Comparison of ENCODE assay signal across 12 cellular contexts in genomic region chr17:78817123-78817522, GRCh38. TPM values are rescaled to one million over a fixed set of nuclear protein-coding genes. Genes with fewer than 3 reads are reported as not detected.
DNase-seq lines count a peak whose midpoint lies in the region; TF ChIP-seq lines count a peak whose summit lies in the region.
"Had no signal": no experiment of that assay in that cellular context is flagged by ENCODE, and none has a peak within 500 bp of the region (broad histone marks: within the 10 kb centered on the region; RNA-seq: fewer than 3 reads in every experiment).

No MANE protein-coding gene starts in this region.

- peak overlapping the region; percentile 47 for H3K27ac ChIP-seq in CD8-positive, alpha-beta memory T cell (ENCODE audit: low read depth, low read length)
- H3K27ac ChIP-seq in brain microvascular endothelial cell (no peak overlapping the region), tibial artery (no peak overlapping the region)
- H3K27ac ChIP-seq: adrenal gland, PC-9 had no signal

- peaks cover 59% of the 10 kb centered on the region for H3K4me1 ChIP-seq in CD8-positive, alpha-beta memory T cell (ENCODE audit: insufficient read depth, low read length)
- H3K4me1 ChIP-seq in tibial artery, result peaks cover 0 to 10% (median 3%) of the 10 kb centered on the region in 4 donors
- H3K4me1 ChIP-seq: adrenal gland had no signal

- POLR2A ChIA-PET in CD8-positive, alpha-beta memory T cell (lab: Charles Lee), result interaction anchor here (1.5 kb wide), 1 partner anchor 9 kb away, joined by 6 read pairs; no protein-coding TSS in a partner anchor
- POLR2A ChIA-PET in HEK293T (lab: Yijun Ruan, JAX), result no interaction called here

- peak overlapping the region; percentile 88 to 100 (median 98) for H3K27ac Mint-ChIP-seq in CD8-positive, alpha-beta memory T cell
- peak overlapping the region; percentile 55 for H3K27ac Mint-ChIP-seq in activated naive CD8-positive, alpha-beta T cell treated with anti-CD3 and anti-CD28 coated beads for 36 hours
- no peak overlapping the region for H3K27ac Mint-ChIP-seq in CD14-positive monocyte

- CTCF ChIA-PET in CD8-positive, alpha-beta memory T cell (lab: Charles Lee), result interaction anchor here (1.0 kb wide), 1 partner anchor 58 kb away, joined by 3 read pairs; no protein-coding TSS in a partner anchor
- CTCF ChIA-PET in HEK293T (lab: Yijun Ruan, JAX), result no interaction called here

- H3K4me3 ChIP-seq in CD8-positive, alpha-beta memory T cell (ENCODE audit: low read length), result no peak overlapping the region
- no peak overlapping the region for H3K4me3 ChIP-seq in brain microvascular endothelial cell (ENCODE audit: low read depth, low read length)
- H3K4me3 ChIP-seq in tibial artery, result no peak overlapping the region
- H3K4me3 ChIP-seq: adrenal gland, PC-9 had no signal

- H3K4me1 Mint-ChIP-seq in CD8-positive, alpha-beta memory T cell, result peaks cover 54 to 66% (median 62%) of the 10 kb centered on the region in 3 donors
- H3K4me1 Mint-ChIP-seq in activated naive CD8-positive, alpha-beta T cell treated with anti-CD3 and anti-CD28 coated beads for 36 hours, result peaks cover 43% of the 10 kb centered on the region
- peaks cover 7% of the 10 kb centered on the region for H3K4me1 Mint-ChIP-seq in CD14-positive monocyte

- DNase-seq in CD8-positive, alpha-beta memory T cell, result peak; percentile 56 to 93 (median 88)
- peak; percentile 61 for DNase-seq in activated CD4-positive, alpha-beta T cell treated with anti-CD3 and anti-CD28 coated beads, Interleukin-2, amount 50 U/mL, for 1 hour
- peak; percentile 39 for DNase-seq in activated naive CD8-positive, alpha-beta T cell treated with anti-CD3 and anti-CD28 coated beads for 36 hours
- peak; percentile 59 to 65 for DNase-seq in stimulated activated CD4-positive, alpha-beta T cell treated with anti-CD3 and anti-CD28 coated beads, Interleukin-15, amount 100 ng/mL, for 48 hours (ENCODE audit: low read depth in 2 of 2)
- no peak for DNase-seq in brain microvascular endothelial cell
- no peak for DNase-seq in tibial artery
- no peak for DNase-seq in CD14-positive monocyte (ENCODE audit: low spot score)
- no peak for DNase-seq in HEK293T (ENCODE audit: extremely low spot score)
- DNase-seq: adrenal gland, C1 segment of cervical spinal cord, NCI-H1092, PC-9 had no signal

- H3K36me3 ChIP-seq in CD8-positive, alpha-beta memory T cell (ENCODE audit: insufficient read depth, low read length), result peaks cover 64% of the 10 kb centered on the region
- H3K36me3 ChIP-seq in brain microvascular endothelial cell (replicated peaks) (peaks cover 76% of the 10 kb centered on the region), tibial artery (peaks cover 94 to 100% (median 97%) of the 10 kb centered on the region in 3 donors)

- H3K9me3 Mint-ChIP-seq in CD8-positive, alpha-beta memory T cell, result no peaks in the 10 kb centered on the region
- no peaks in the 10 kb centered on the region for H3K9me3 Mint-ChIP-seq in activated naive CD8-positive, alpha-beta T cell treated with anti-CD3 and anti-CD28 coated beads for 36 hours
- H3K9me3 Mint-ChIP-seq in CD14-positive monocyte, result no peaks in the 10 kb centered on the region

- no peak for TF ChIP-seq CTCF in brain microvascular endothelial cell (IDR thresholded peaks at IDR 0.05; ENCODE audit: low read depth, low read length, missing control alignments)
- TF ChIP-seq CTCF in tibial artery (IDR thresholded peaks at IDR 0.05), result no peak
- no peak for TF ChIP-seq CTCF in CD14-positive monocyte (IDR thresholded peaks at IDR 0.05)

- intact Hi-C loops in tibial artery (cut with DNase I; ENCODE audit: low total_unique reads), result no loop called here
- intact Hi-C loops in CD14-positive monocyte (cut with micrococcal nuclease), result no loop called here

- H3K9me3 ChIP-seq in CD8-positive, alpha-beta memory T cell (ENCODE audit: low read length), result no peaks in the 10 kb centered on the region
- H3K9me3 ChIP-seq in tibial artery, result no peaks in the 10 kb centered on the region
- H3K9me3 ChIP-seq: adrenal gland had no signal

- in situ Hi-C loops in brain microvascular endothelial cell (cut with HindIII; ENCODE audit: low pct_ligation_motif_present, low sequenced_read_pairs), result no loop called here

- H3K4me3 Mint-ChIP-seq in CD8-positive, alpha-beta memory T cell, result peak overlapping the region; percentile 65 to 90 (median 81)
- H3K4me3 Mint-ChIP-seq in activated naive CD8-positive, alpha-beta T cell treated with anti-CD3 and anti-CD28 coated beads for 36 hours, result no peak overlapping the region
- no peak overlapping the region for H3K4me3 Mint-ChIP-seq in CD14-positive monocyte

- no peaks in the 10 kb centered on the region for H3K27me3 ChIP-seq in CD8-positive, alpha-beta memory T cell (ENCODE audit: insufficient read depth, low read length, poor library complexity, severe bottlenecking)
- H3K27me3 ChIP-seq in brain microvascular endothelial cell (replicated peaks) (no peaks in the 10 kb centered on the region), tibial artery (no peaks in the 10 kb centered on the region)
- H3K27me3 ChIP-seq: adrenal gland had no signal

- peaks cover 18 to 88% (median 26%) of the 10 kb centered on the region in 3 donors for H3K36me3 Mint-ChIP-seq in CD8-positive, alpha-beta memory T cell
- peaks cover 51% of the 10 kb centered on the region for H3K36me3 Mint-ChIP-seq in activated naive CD8-positive, alpha-beta T cell treated with anti-CD3 and anti-CD28 coated beads for 36 hours
- peaks cover 85 to 97% of the 10 kb centered on the region in 2 donors for H3K36me3 Mint-ChIP-seq in CD14-positive monocyte

- peaks cover 0 to 7% of the 10 kb centered on the region in 2 donors for H3K27me3 Mint-ChIP-seq in CD8-positive, alpha-beta memory T cell
- H3K27me3 Mint-ChIP-seq in activated naive CD8-positive, alpha-beta T cell treated with anti-CD3 and anti-CD28 coated beads for 36 hours, result no peaks in the 10 kb centered on the region
- peaks cover 0 to 2% (median 0%) of the 10 kb centered on the region in 3 donors for H3K27me3 Mint-ChIP-seq in CD14-positive monocyte (ENCODE audit: low read depth in 3 of 3)

TF ChIP-seq in HEK293T, 16 proteins besides CTCF, POLR2A, EP300 and RAD21:
- no peak for TF ChIP-seq ZNF384 (IDR thresholded peaks at IDR 0.05)
- TF ChIP-seq ARNT (IDR thresholded peaks at IDR 0.05), result no peak
- no peak for TF ChIP-seq FOXM1 (IDR thresholded peaks at IDR 0.05; ENCODE audit: borderline replicate concordance)
- no peak for TF ChIP-seq FOXK2 (IDR thresholded peaks at IDR 0.05)

RNA-seq across cellular contexts. Expression of gene USP36, which starts 23.5 kb away (rescaled TPM):
- 100 to 1,000 TPM; 118 to 122 TPM for total RNA-seq in CD8-positive, alpha-beta memory T cell
- 43.2 TPM for polyA plus RNA-seq in CD8-positive, alpha-beta memory T cell
- total RNA-seq in activated naive CD8-positive, alpha-beta T cell treated with anti-CD3 and anti-CD28 coated beads for 36 hours, result 100 to 1,000 TPM; 126 to 128 TPM
- polyA plus RNA-seq in CD14-positive monocyte, result 1 to 10 TPM; 4.4 to 6.1 TPM

RNA-seq across cellular contexts. Expression of gene CYTH1, which starts 35.0 kb away (rescaled TPM):
- 100 to 1,000 TPM; 115 to 129 TPM for total RNA-seq in CD8-positive, alpha-beta memory T cell
- polyA plus RNA-seq in CD8-positive, alpha-beta memory T cell, result 279 TPM
- 10 to 100 TPM; 88.9 to 89.6 TPM for total RNA-seq in activated naive CD8-positive, alpha-beta T cell treated with anti-CD3 and anti-CD28 coated beads for 36 hours
- 10 to 100 TPM; 68.6 to 80.9 TPM for polyA plus RNA-seq in CD14-positive monocyte

Comparison
In these comparisons a context has a peak if more than half of its experiments do, and no peak if none do; other contexts are left out.
1. DNase-seq: peak in CD8-positive, alpha-beta memory T cell (5 of 5), activated CD4-positive, alpha-beta T cell treated with anti-CD3 and anti-CD28 coated beads, Interleukin-2, amount 50 U/mL, for 1 hour (single experiment), activated naive CD8-positive, alpha-beta T cell treated with anti-CD3 and anti-CD28 coated beads for 36 hours (single experiment) and stimulated activated CD4-positive, alpha-beta T cell treated with anti-CD3 and anti-CD28 coated beads, Interleukin-15, amount 100 ng/mL, for 48 hours (2 of 2); none in brain microvascular endothelial cell (single experiment), tibial artery (0 of 2), CD14-positive monocyte (single experiment) and HEK293T (single experiment).
2. H3K27ac Mint-ChIP-seq: peak in CD8-positive, alpha-beta memory T cell (8 of 8) and activated naive CD8-positive, alpha-beta T cell treated with anti-CD3 and anti-CD28 coated beads for 36 hours (single experiment); none in CD14-positive monocyte (0 of 7).
3. H3K4me3 Mint-ChIP-seq: peak in CD8-positive, alpha-beta memory T cell (7 of 7); none in activated naive CD8-positive, alpha-beta T cell treated with anti-CD3 and anti-CD28 coated beads for 36 hours (single experiment) and CD14-positive monocyte (0 of 2).